Comparison of ENCODE assay signal across 8 cellular contexts in genomic region chr19:20565321-20566018, GRCh38. TPM values are rescaled to one million over a fixed set of nuclear protein-coding genes. Genes with fewer than 3 reads are reported as not detected.
DNase-seq lines count a peak whose midpoint lies in the region; ATAC-seq and TF ChIP-seq lines count a peak whose summit lies in the region.

TSS of gene ZNF737 (minus strand) at chr19:20565781. CDS start at chr19:20565640, 141 bp downstream.

- H3F3A ChIP-seq in GM23248 (ENCODE audit: insufficient read depth), result no peaks in the 10 kb centered on the region

- no peaks in the 10 kb centered on the region for H3K36me3 ChIP-seq in ES-I3 (ENCODE audit: insufficient read depth, low read length)
- H3K36me3 ChIP-seq in GM23248 (ENCODE audit: low read depth), result peaks cover 3% of the 10 kb centered on the region
- peaks cover 20% of the 10 kb centered on the region for H3K36me3 ChIP-seq in left ventricle myocardium inferior
- H3K36me3 ChIP-seq in upper lobe of right lung, result no peaks in the 10 kb centered on the region

- peak within 1 kb of the TSS; percentile 79 for H3K9ac ChIP-seq in ES-I3 (ENCODE audit: low read depth, low read length)
- H3K9ac ChIP-seq in GM23248, result peak within 1 kb of the TSS; percentile 94

- H2AFZ ChIP-seq in GM23248, result peak within 1 kb of the TSS; percentile 93

- H3K9me3 ChIP-seq in ES-I3 (ENCODE audit: control insufficient read depth, insufficient read depth, low read length) (no peaks in the 10 kb centered on the region; the same call in 1 of the 2 replicates), GM23248 (ENCODE audit: low read depth) (no peaks in the 10 kb centered on the region), left ventricle myocardium inferior (replicated peaks) (peaks cover 13% of the 10 kb centered on the region), upper lobe of right lung (peaks cover 6% of the 10 kb centered on the region)

- TF ChIP-seq CTCF in left ventricle myocardium inferior (IDR thresholded peaks at IDR 0.05; ENCODE audit: borderline replicate concordance) (peak; percentile 60), progenitor cell of endocrine pancreas (IDR thresholded peaks at IDR 0.05; ENCODE audit: unreplicated experiment) (peak; percentile 52), upper lobe of right lung (IDR thresholded peaks at IDR 0.05) (peak; percentile 27)

- no peaks in the 10 kb centered on the region for H4K20me1 ChIP-seq in GM23248 (ENCODE audit: insufficient read depth)

- peaks cover 44% of the 10 kb centered on the region for H3K79me2 ChIP-seq in GM23248 (ENCODE audit: insufficient read depth)

- H3K27me3 ChIP-seq in GM23248 (replicated peaks; ENCODE audit: insufficient read depth), result no peaks in the 10 kb centered on the region
- no peaks in the 10 kb centered on the region for H3K27me3 ChIP-seq in left ventricle myocardium inferior (ENCODE audit: low read depth)
- H3K27me3 ChIP-seq in upper lobe of right lung, result no peaks in the 10 kb centered on the region

- H3K4me1 Mint-ChIP-seq in progenitor cell of endocrine pancreas (ENCODE audit: low read depth), result peaks cover 6% of the 10 kb centered on the region

- peak; percentile 99 for ATAC-seq in upper lobe of right lung

- DNase-seq in GM23248, result peak; percentile 94
- DNase-seq in LoVo (ENCODE audit: low spot score), result peak; percentile 10
- DNase-seq in T-helper 1 cell, result peak; percentile 78 to 92 (median 86)
- DNase-seq in amygdala (lab: John Stamatoyannopoulos, UW), result peak; percentile 60 to 99 (median 92)
- DNase-seq in left ventricle myocardium inferior, result peak; percentile 97
- DNase-seq in progenitor cell of endocrine pancreas (ENCODE audit: low spot score, unreplicated experiment), result peak; percentile 88
- DNase-seq in upper lobe of right lung, result peak; percentile 96

- peak within 1 kb of the TSS; percentile 86 for H3K4me3 ChIP-seq in GM23248
- peak within 1 kb of the TSS; percentile 81 for H3K4me3 ChIP-seq in left ventricle myocardium inferior
- peak within 1 kb of the TSS; percentile 79 for H3K4me3 ChIP-seq in upper lobe of right lung

- peaks cover 22% of the 10 kb centered on the region for H3K9me3 Mint-ChIP-seq in progenitor cell of endocrine pancreas (ENCODE audit: low read depth)

- intact Hi-C loops in left ventricle myocardium inferior (cut with micrococcal nuclease), result no loop called here
- intact Hi-C loops in upper lobe of right lung (cut with DNase I), result no loop called here

- 1 to 2% methylated on average over 27 to 28 of the region's 28 CpGs for WGBS in GM23248 (ENCODE audit: low coverage in 1 of 2, low lambda C conversion rate in 2 of 2, missing lambda C conversion rate in 2 of 2), 2 experiments

- peaks cover 43% of the 10 kb centered on the region for H3K36me3 Mint-ChIP-seq in progenitor cell of endocrine pancreas (ENCODE audit: insufficient read depth)

- H3K4me3 Mint-ChIP-seq in progenitor cell of endocrine pancreas (ENCODE audit: low read depth), result peak within 1 kb of the TSS; percentile 100

- peak within 1 kb of the TSS; percentile 89 for H3K27ac ChIP-seq in GM23248
- H3K27ac ChIP-seq in left ventricle myocardium inferior (replicated peaks), result peak within 1 kb of the TSS; percentile 93
- H3K27ac ChIP-seq in upper lobe of right lung, result peak within 1 kb of the TSS; percentile 91

- H3K27me3 Mint-ChIP-seq in progenitor cell of endocrine pancreas, result no peaks in the 10 kb centered on the region

- H3K27ac Mint-ChIP-seq in progenitor cell of endocrine pancreas, result peak within 1 kb of the TSS; percentile 100

- no peaks in the 10 kb centered on the region for H3K9me2 ChIP-seq in GM23248 (ENCODE audit: insufficient read depth)

- H3K4me1 ChIP-seq in ES-I3 (ENCODE audit: insufficient read depth, low read length), result no peaks in the 10 kb centered on the region
- H3K4me1 ChIP-seq in GM23248 (ENCODE audit: insufficient read depth), result 0 out of 2 replicates have a peak, but pooled peaks cover 8% of the 10 kb centered on the region
- peaks cover 20% of the 10 kb centered on the region for H3K4me1 ChIP-seq in left ventricle myocardium inferior
- peaks cover 12% of the 10 kb centered on the region for H3K4me1 ChIP-seq in upper lobe of right lung

- H3K4me2 ChIP-seq in GM23248 (ENCODE audit: unreplicated experiment), result peak within 1 kb of the TSS; percentile 84

- in situ Hi-C loops in GM23248 (cut with MboI), result no loop called here

RNA-seq across cellular contexts. Expression of gene ZNF737, which starts in this region (rescaled TPM):
- 3.5 and 3.8 TPM in 2 replicates for total RNA-seq in GM23248 (2014; rRNA removed; shearing (Covaris generic))
- polyA plus RNA-seq in GM23248 (2016; fragmentation: Nextera tagmentation; extraction: Ambion mirVana), result 2.4 and 2.8 TPM in 2 replicates
- total RNA-seq in left ventricle myocardium inferior (4.2 TPM), progenitor cell of endocrine pancreas (46.8 and 56.6 TPM in 2 replicates), upper lobe of right lung (16.5 TPM)

Comparison
In these comparisons a context has a peak if more than half of its experiments do, and no peak if none do; other contexts are left out.
1. Peak in every context shown above with its lines: DNase-seq, ATAC-seq, H3K4me3 ChIP-seq and H3K27ac ChIP-seq.
2. DNase-seq: peak in every context shown above with its lines; median percentile 97 in left ventricle myocardium inferior; 96 in upper lobe of right lung; 94 in GM23248; 92 in amygdala; 88 in progenitor cell of endocrine pancreas; 86 in T-helper 1 cell; 10 in LoVo.